ENCODE assay signal across 11 cellular contexts in the genomic region with DNA sequence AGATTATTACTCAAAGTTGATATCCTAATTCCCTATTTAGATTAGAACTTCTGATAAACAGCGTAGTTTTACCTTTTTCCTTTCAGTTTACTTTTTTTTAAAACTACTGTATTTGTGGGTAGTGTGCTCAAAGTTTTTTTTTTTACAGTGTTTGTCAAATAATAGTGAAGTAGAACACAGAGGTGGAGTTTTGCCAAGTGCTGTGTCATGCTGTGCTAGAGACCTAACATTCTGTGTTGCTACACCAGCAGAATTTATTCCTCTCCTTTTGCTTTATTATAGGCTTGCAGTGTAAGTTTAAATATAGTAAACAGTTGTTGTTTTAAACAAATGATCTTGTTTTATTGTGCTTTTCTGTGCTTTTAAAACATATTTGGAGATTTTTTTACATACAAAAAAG.
DNase-seq lines count a peak whose midpoint lies in the region; TF ChIP-seq lines count a peak whose summit lies in the region.
"Had no signal": no experiment of that assay in that cellular context is flagged by ENCODE, and none has a peak within 500 bp of the region (broad histone marks: within the 10 kb centered on the region; RNA-seq: fewer than 3 reads in every experiment).

No MANE protein-coding gene starts in this region.

- TF ChIP-seq CTCF in fibroblast of lung (conservative IDR thresholded peaks at IDR 0.05 in 1 of 2, IDR thresholded peaks at IDR 0.05 in 1 of 2; ENCODE audit: low read depth in 1 of 2, low read length in 2 of 2) (no peak), ovary (IDR thresholded peaks at IDR 0.05) (no peak), GM13977 (IDR thresholded peaks at IDR 0.05; ENCODE audit: extremely low read depth, insufficient read depth, missing control alignments) (no peak)

- CTCF ChIA-PET in activated CD4-positive, alpha-beta memory T cell treated with anti-CD3 and anti-CD28 coated beads for 36 hours (lab: Charles Lee) = no interaction called here

- no peaks in the 10 kb centered on the region for H4K20me1 ChIP-seq in fibroblast of lung (ENCODE audit: control insufficient read depth, extremely low read depth, insufficient read depth, low read length)

- H3K4me3 ChIP-seq in fibroblast of lung (replicated peaks in 1 of 4; ENCODE audit: control extremely low read depth in 1 of 4, insufficient read depth in 1 of 4, low read depth in 3 of 4, low read length in 4 of 4) = no peak overlapping the region
- no peak overlapping the region for H3K4me3 ChIP-seq in ovary
- H3K4me3 ChIP-seq: spleen, suprapubic skin had no signal

- H3K9me3 Mint-ChIP-seq in activated CD4-positive, alpha-beta memory T cell treated with anti-CD3 and anti-CD28 coated beads for 36 hours = no peaks in the 10 kb centered on the region

- DNase-seq in COR-L47 (lab: John Stamatoyannopoulos, UW) = peak; percentile 17
- peak; percentile 63 for DNase-seq in NCI-H460 (ENCODE audit: extremely low read depth, low read depth)
- DNase-seq in fibroblast of lung (ENCODE audit: low read depth in 2 of 2) = peak; percentile 77 to 86
- DNase-seq in ovary = peak in 4 of 5 donors; percentile 28 to 64 (median 49)
- DNase-seq in GM13977 (ENCODE audit: low spot score) = no peak
- no peak for DNase-seq in NCI-H1436 treated with DMSO at 0.1 percent for 48 hours (lab: John Stamatoyannopoulos, UW)
- no peak for DNase-seq in activated CD4-positive, alpha-beta memory T cell treated with anti-CD3 and anti-CD28 coated beads for 36 hours
- DNase-seq in NK-92 treated with Interleukin-12 subunit alpha and Interleukin-12 subunit beta, amount 100 ng/mL, for 24 hours (lab: John Stamatoyannopoulos, UW) = no peak
- DNase-seq: activated CD4-positive, alpha-beta T cell treated with anti-CD3 and anti-CD28 coated beads for 36 hours; spleen had no signal

- H3K27me3 ChIP-seq in fibroblast of lung (ENCODE audit: control insufficient read depth, insufficient read depth, low read length) (no peaks in the 10 kb centered on the region), ovary (no peaks in the 10 kb centered on the region)
- H3K27me3 ChIP-seq: spleen, suprapubic skin had no signal

- H3K4me1 Mint-ChIP-seq in activated CD4-positive, alpha-beta memory T cell treated with anti-CD3 and anti-CD28 coated beads for 36 hours (ENCODE audit: low read depth) = peaks cover 24% of the 10 kb centered on the region

- 78 to 86% (median 84%) methylated on average over 1 of the region's 1 CpG for WGBS in ovary, 3 donors

- H3K27me3 Mint-ChIP-seq in activated CD4-positive, alpha-beta memory T cell treated with anti-CD3 and anti-CD28 coated beads for 36 hours = no peaks in the 10 kb centered on the region
- H3K27me3 Mint-ChIP-seq: activated CD4-positive, alpha-beta T cell treated with anti-CD3 and anti-CD28 coated beads for 36 hours had no signal

- POLR2A ChIA-PET in activated CD4-positive, alpha-beta memory T cell treated with anti-CD3 and anti-CD28 coated beads for 36 hours (lab: Charles Lee) = no interaction called here

- H3K4me2 ChIP-seq in fibroblast of lung (ENCODE audit: extremely low read depth, insufficient read depth, low read length) = peak overlapping the region; percentile 56

- H3K9ac ChIP-seq in fibroblast of lung (ENCODE audit: insufficient read depth, low read length) = no peak overlapping the region

- H3K4me3 Mint-ChIP-seq in activated CD4-positive, alpha-beta memory T cell treated with anti-CD3 and anti-CD28 coated beads for 36 hours = no peak overlapping the region
- H3K4me3 Mint-ChIP-seq: activated CD4-positive, alpha-beta T cell treated with anti-CD3 and anti-CD28 coated beads for 36 hours had no signal

- H3K36me3 ChIP-seq in fibroblast of lung (ENCODE audit: control insufficient read depth, insufficient read depth, low read length) (peaks cover 1% of the 10 kb centered on the region), ovary (no peaks in the 10 kb centered on the region)

- H3K27ac ChIP-seq in fibroblast of lung (ENCODE audit: insufficient read depth, low read length) (no peak overlapping the region), ovary (no peak overlapping the region)
- H3K27ac ChIP-seq: spleen, suprapubic skin had no signal

- intact Hi-C loops in ovary (cut with DNase I) = no loop called here
- intact Hi-C loops in activated CD4-positive, alpha-beta memory T cell treated with anti-CD3 and anti-CD28 coated beads for 36 hours (cut with micrococcal nuclease) = no loop called here

- no peak overlapping the region for H2AFZ ChIP-seq in fibroblast of lung (ENCODE audit: low read length)

- no peak for TF ChIP-seq POLR2A in ovary (IDR thresholded peaks at IDR 0.05)

- H3K27ac Mint-ChIP-seq in activated CD4-positive, alpha-beta memory T cell treated with anti-CD3 and anti-CD28 coated beads for 36 hours = no peak overlapping the region

- peaks cover 8% of the 10 kb centered on the region for H3K4me1 ChIP-seq in fibroblast of lung (ENCODE audit: control insufficient read depth, extremely low read depth, insufficient read depth, low read length)
- H3K4me1 ChIP-seq in ovary (ENCODE audit: insufficient read depth) = no peaks in the 10 kb centered on the region

- in situ Hi-C loops in GM13977 (cut with MboI; ENCODE audit: low pct_unique_long_range_greater_than_20kb, low sequenced_read_pairs, unreplicated experiment) = no loop called here

- H3K9me3 ChIP-seq in fibroblast of lung (ENCODE audit: control insufficient read depth, insufficient read depth, low read depth, low read length) = no peaks in the 10 kb centered on the region
- no peaks in the 10 kb centered on the region for H3K9me3 ChIP-seq in ovary
- H3K9me3 ChIP-seq: spleen, suprapubic skin had no signal

- H3K79me2 ChIP-seq in fibroblast of lung (ENCODE audit: control insufficient read depth, insufficient read depth, low read length) = no peaks in the 10 kb centered on the region

- no peak for TF ChIP-seq EP300 in ovary (IDR thresholded peaks at IDR 0.05)

- peaks cover 49% of the 10 kb centered on the region for H3K36me3 Mint-ChIP-seq in activated CD4-positive, alpha-beta memory T cell treated with anti-CD3 and anti-CD28 coated beads for 36 hours

Comparison
In these comparisons a context has a peak if more than half of its experiments do, and no peak if none do; other contexts are left out.
1. DNase-seq: peak in COR-L47 (single experiment), NCI-H460 (single experiment), fibroblast of lung (2 of 2) and ovary (4 of 5); none in GM13977 (single experiment), NCI-H1436 treated with DMSO at 0.1 percent for 48 hours (single experiment), activated CD4-positive, alpha-beta memory T cell treated with anti-CD3 and anti-CD28 coated beads for 36 hours (single experiment) and NK-92 treated with Interleukin-12 subunit alpha and Interleukin-12 subunit beta, amount 100 ng/mL, for 24 hours (single experiment).